ENCODE assay signal across 8 cellular contexts in genomic region chr1:153985984-153986761, GRCh38. TPM values are rescaled to one million over a fixed set of nuclear protein-coding genes. Genes with fewer than 3 reads are reported as not detected.
DNase-seq lines count a peak whose midpoint lies in the region; ATAC-seq and TF ChIP-seq lines count a peak whose summit lies in the region.

Gene RAB13 (minus strand): TSS chr1:153986339. CDS start chr1:153986236, 103 bp downstream.

- no peaks in the 10 kb centered on the region for H3K9me3 ChIP-seq in esophagus squamous epithelium
- H3K9me3 ChIP-seq in mucosa of descending colon = no peaks in the 10 kb centered on the region
- no peaks in the 10 kb centered on the region for H3K9me3 ChIP-seq in upper lobe of left lung

- H3K4me3 ChIP-seq in WI38 (ENCODE audit: low read depth, low read length) = peak within 1 kb of the TSS; percentile 66
- peak within 1 kb of the TSS; percentile 58 to 75 (median 68) for H3K4me3 ChIP-seq in esophagus squamous epithelium
- no peak within 1 kb of the TSS for H3K4me3 ChIP-seq in mucosa of descending colon
- peak within 1 kb of the TSS; percentile 53 to 64 (median 58) for H3K4me3 ChIP-seq in upper lobe of left lung

- H3K27me3 ChIP-seq in esophagus squamous epithelium = no peaks in the 10 kb centered on the region
- H3K27me3 ChIP-seq in upper lobe of left lung = no peaks in the 10 kb centered on the region

- TF ChIP-seq EP300 in upper lobe of left lung (IDR thresholded peaks at IDR 0.05) = no peak

- H3K27me3 Mint-ChIP-seq in T-helper 1 cell treated with Interleukin-12 subunit alpha and Interleukin-12 subunit beta and Interleukin-4 antibody, amounts not matched to agents 30 μg/mL and 1 μg/mL, for 36 hours (ENCODE audit: low read depth) = peaks cover 4% of the 10 kb centered on the region

- peaks cover 30% of the 10 kb centered on the region for H3K4me1 Mint-ChIP-seq in T-helper 1 cell treated with Interleukin-12 subunit alpha and Interleukin-12 subunit beta and Interleukin-4 antibody, amounts not matched to agents 30 μg/mL and 1 μg/mL, for 36 hours (ENCODE audit: low read depth)

- TF ChIP-seq POLR2A in esophagus squamous epithelium (IDR thresholded peaks at IDR 0.05) = peak in 2 of 4 donors; percentile 25 to 56
- peak in 1 of 4 donors; percentile 60 for TF ChIP-seq POLR2A in upper lobe of left lung (IDR thresholded peaks at IDR 0.05)

- 2 to 9% methylated on average over 12 to 18 of the region's 31 CpGs for WGBS in esophagus squamous epithelium, 2 donors
- WGBS in upper lobe of left lung, 2 donors = 2 to 6% methylated on average over 27 to 31 of the region's 31 CpGs

- TF ChIP-seq CTCF in WI38 (IDR thresholded peaks at IDR 0.05; ENCODE audit: low read depth, low read length) (no peak), esophagus squamous epithelium (IDR thresholded peaks at IDR 0.05) (no peak), mucosa of descending colon (IDR thresholded peaks at IDR 0.05) (no peak), upper lobe of left lung (IDR thresholded peaks at IDR 0.05) (no peak)

- H3K27ac Mint-ChIP-seq in T-helper 1 cell treated with Interleukin-12 subunit alpha and Interleukin-12 subunit beta and Interleukin-4 antibody, amounts not matched to agents 30 μg/mL and 1 μg/mL, for 36 hours = peak within 1 kb of the TSS; percentile 80

- H3K27ac ChIP-seq in esophagus squamous epithelium (peak within 1 kb of the TSS; percentile 83 to 97 (median 86)), upper lobe of left lung (peak within 1 kb of the TSS; percentile 83 to 90 (median 89))

- peaks cover 3% of the 10 kb centered on the region for H3K9me3 Mint-ChIP-seq in T-helper 1 cell treated with Interleukin-12 subunit alpha and Interleukin-12 subunit beta and Interleukin-4 antibody, amounts not matched to agents 30 μg/mL and 1 μg/mL, for 36 hours

- H3K36me3 ChIP-seq in esophagus squamous epithelium = peaks cover 0 to 27% (median 7%) of the 10 kb centered on the region in 3 donors
- H3K36me3 ChIP-seq in mucosa of descending colon (ENCODE audit: low read depth) = no peaks in the 10 kb centered on the region
- H3K36me3 ChIP-seq in upper lobe of left lung = peaks cover 0 to 18% (median 6%) of the 10 kb centered on the region in 4 donors

- intact Hi-C loops in esophagus squamous epithelium (cut with DNase I) = loop anchor here (5.0 to 10.0 kb wide), 2 partner anchors 189 to 311 kb away; partner anchors contain the start of genes ILF2 and NPR1
- intact Hi-C loops in mucosa of descending colon (cut with DNase I, micrococcal nuclease) = loop anchor here (5.0 to 10.0 kb wide), 3 partner anchors 184 to 311 kb away; partner anchors contain the start of genes ILF2 (in 1 of the 2) and NPR1 (in 1 of the 2)

- peak; percentile 84 for ATAC-seq in mucosa of descending colon
- ATAC-seq in upper lobe of left lung (ENCODE audit: low FRiP score in 2 of 2) = peak; percentile 91 to 93

- no peak for DNase-seq in T-helper 1 cell
- DNase-seq in NCI-H128 (lab: John Stamatoyannopoulos, UW; ENCODE audit: unreplicated experiment) = peak; percentile 48
- DNase-seq in esophagus squamous epithelium (lab: John Stamatoyannopoulos, UW) = no peak
- DNase-seq in mucosa of descending colon = peak; percentile 86 to 92 (median 90)
- DNase-seq in upper lobe of left lung = peak; percentile 90 to 91
- no peak for DNase-seq in stimulated activated CD4-positive, alpha-beta T cell treated with anti-CD3 and anti-CD28 coated beads, Interleukin-4, amount 100 ng/mL, for 24 hours

- peaks cover 7% of the 10 kb centered on the region for H3K36me3 Mint-ChIP-seq in T-helper 1 cell treated with Interleukin-12 subunit alpha and Interleukin-12 subunit beta and Interleukin-4 antibody, amounts not matched to agents 30 μg/mL and 1 μg/mL, for 36 hours (ENCODE audit: low read depth)

- H3K4me3 Mint-ChIP-seq in T-helper 1 cell treated with Interleukin-12 subunit alpha and Interleukin-12 subunit beta and Interleukin-4 antibody, amounts not matched to agents 30 μg/mL and 1 μg/mL, for 36 hours = peak within 1 kb of the TSS; percentile 64

- H3K4me1 ChIP-seq in esophagus squamous epithelium = peaks cover 8 to 41% (median 23%) of the 10 kb centered on the region in 3 donors
- peaks cover 7% of the 10 kb centered on the region for H3K4me1 ChIP-seq in mucosa of descending colon (ENCODE audit: low read depth)
- peaks cover 23 to 36% (median 28%) of the 10 kb centered on the region in 4 donors for H3K4me1 ChIP-seq in upper lobe of left lung

RNA-seq across cellular contexts. Expression of gene RAB13, which starts in this region (rescaled TPM):
- 10 to 100 TPM; 24.1 to 45.8 (median 35.5) TPM for total RNA-seq in esophagus squamous epithelium
- 10 to 100 TPM; 55.4 to 82.5 (median 77.5) TPM for total RNA-seq in mucosa of descending colon
- total RNA-seq in upper lobe of left lung = 100 to 1,000 TPM in 2 of 6 donors, 10 to 100 TPM in 4; 33.9 to 116 (median 56.6) TPM

Comparison
In these comparisons a context has a peak if more than half of its experiments do, and no peak if none do; other contexts are left out.
1. DNase-seq: peak in NCI-H128 (single experiment), mucosa of descending colon (3 of 3) and upper lobe of left lung (2 of 2); none in T-helper 1 cell (0 of 5), esophagus squamous epithelium (single experiment) and stimulated activated CD4-positive, alpha-beta T cell treated with anti-CD3 and anti-CD28 coated beads, Interleukin-4, amount 100 ng/mL, for 24 hours (single experiment).